In the genomic region with DNA sequence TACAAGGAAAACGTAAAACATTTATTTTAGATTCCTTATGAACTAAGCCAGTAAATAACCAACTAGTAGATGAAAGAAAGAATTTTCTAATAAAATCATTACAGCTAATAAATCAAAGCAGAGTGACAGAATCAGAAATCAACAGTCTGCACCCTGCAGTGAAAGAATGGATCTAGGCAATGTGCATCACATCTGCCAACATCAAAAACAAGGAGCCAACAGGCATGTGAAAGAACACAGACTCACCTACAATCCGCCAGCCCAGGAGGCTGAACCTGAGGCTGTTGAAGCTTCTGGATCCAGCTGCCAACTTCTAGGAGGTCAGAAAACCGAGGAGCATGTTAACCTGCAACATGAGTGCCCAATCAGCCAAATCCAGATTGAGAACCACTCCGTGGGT, we compare ENCODE assay signal across 28 cellular contexts.
"Had no signal": no experiment of that assay in that cellular context is flagged by ENCODE, and none has a peak within 500 bp of the region (broad histone marks: within the 10 kb centered on the region; RNA-seq: fewer than 3 reads in every experiment).

No MANE protein-coding gene starts in this region.

- H3K9me3 Mint-ChIP-seq: stimulated activated effector memory CD8-positive, alpha-beta T cell treated with anti-CD3 and anti-CD28 coated beads, Interleukin-12 subunit alpha, Interleukin-12 subunit beta, amount 100 ng/mL, for 72 hours; stimulated activated memory B cell treated with anti-CD40 and anti-IgM and Interleukin-4, amounts not matched to agents 10 μg/mL and 1 μg/mL and 100 μg/mL, for 72 hours; type B pancreatic cell had no signal

- ATAC-seq: stimulated activated effector memory CD8-positive, alpha-beta T cell treated with anti-CD3 and anti-CD28 coated beads, Interleukin-12 subunit alpha, Interleukin-12 subunit beta, amount 100 ng/mL, for 72 hours; stimulated activated memory B cell treated with anti-CD40 and anti-IgM and Interleukin-4, amounts not matched to agents 10 μg/mL and 1 μg/mL and 100 μg/mL, for 72 hours; stimulated activated naive B cell treated with anti-CD40 and anti-IgM and Interleukin-4, amounts not matched to agents 10 μg/mL and 1 μg/mL and 100 μg/mL, for 72 hours; stimulated activated naive CD8-positive, alpha-beta T cell treated with anti-CD3 and anti-CD28 coated beads, Interleukin-15, amount 100 ng/mL, for 72 hours; stimulated activated naive CD8-positive, alpha-beta T cell treated with anti-CD3 and anti-CD28 coated beads, Interleukin-15, Interleukin-2, amounts not matched to agents 100 U/mL and 50 U/mL, for 24 hours; upper lobe of right lung had no signal

- H3K36me3 ChIP-seq: stomach, suprapubic skin, thoracic aorta, thyroid gland, tibial artery, tibial nerve, transverse colon, upper lobe of left lung, upper lobe of right lung, uterus, vagina had no signal

- H3K4me3 ChIP-seq: stomach, suprapubic skin, testis, thoracic aorta, thyroid gland, tibial artery, tibial nerve, transverse colon, upper lobe of left lung, upper lobe of right lung, uterus, vagina had no signal

- H3K27me3 ChIP-seq: stomach, suprapubic skin, testis, thyroid gland, tibial artery, tibial nerve, transverse colon, upper lobe of left lung, upper lobe of right lung, uterus, vagina had no signal

- FAIRE-seq: urothelium cell line had no signal

- H3K4me1 ChIP-seq: stomach, suprapubic skin, testis, thyroid gland, tibial artery, upper lobe of left lung, upper lobe of right lung, uterus had no signal

- H3K9me3 ChIP-seq: suprapubic skin, testis, thoracic aorta, thyroid gland, tibial artery, transverse colon, upper lobe of right lung, uterus, vagina had no signal

- DNase-seq: stimulated activated CD4-positive, alpha-beta T cell treated with anti-CD3 and anti-CD28 coated beads, Interleukin-2, amount 100 ng/mL, for 48 hours; stimulated activated CD4-positive, alpha-beta T cell treated with anti-CD3 and anti-CD28 coated beads, Interleukin-4, amount 100 ng/mL, for 1 hour; stimulated activated CD4-positive, alpha-beta T cell treated with anti-CD3 and anti-CD28 coated beads, Interleukin-4, amount 100 ng/mL, for 24 hours; stimulated activated CD4-positive, alpha-beta T cell treated with anti-CD3 and anti-CD28 coated beads, Interleukin-4, amount 100 ng/mL, for 4 hours; stimulated activated CD8-positive, alpha-beta memory T cell treated with anti-CD3 and anti-CD28 coated beads, Interleukin-4, amount 100 ng/mL, for 48 hours; stimulated activated naive B cell treated with anti-CD40 and anti-IgM and Interleukin-4, amounts not matched to agents 10 μg/mL and 1 μg/mL and 100 μg/mL, for 72 hours; stimulated activated naive CD4-positive, alpha-beta T cell; stimulated activated naive CD4-positive, alpha-beta T cell treated with Interleukin-2 at 50 U/mL for 16 hours; stimulated activated naive CD8-positive, alpha-beta T cell treated with anti-CD3 and anti-CD28 coated beads, Interleukin-15, amount 100 ng/mL, for 72 hours; stimulated activated naive CD8-positive, alpha-beta T cell treated with anti-CD3 and anti-CD28 coated beads, Interleukin-15, Interleukin-2, amounts not matched to agents 100 U/mL and 50 U/mL, for 24 hours; stomach; testis; thyroid gland; tibial artery; transverse colon; trophoblast cell; upper lobe of left lung; upper lobe of right lung; uterus had no signal

- H3K4me1 Mint-ChIP-seq: stimulated activated effector memory CD8-positive, alpha-beta T cell treated with anti-CD3 and anti-CD28 coated beads, Interleukin-12 subunit alpha, Interleukin-12 subunit beta, amount 100 ng/mL, for 72 hours; stimulated activated memory B cell treated with anti-CD40 and anti-IgM and Interleukin-4, amounts not matched to agents 10 μg/mL and 1 μg/mL and 100 μg/mL, for 72 hours; stimulated activated naive B cell treated with anti-CD40 and anti-IgM and Interleukin-4, amounts not matched to agents 10 μg/mL and 1 μg/mL and 100 μg/mL, for 72 hours; stimulated activated naive CD8-positive, alpha-beta T cell treated with anti-CD3 and anti-CD28 coated beads, Interleukin-15, amount 100 ng/mL, for 72 hours had no signal

- H3K4me3 Mint-ChIP-seq: stimulated activated effector memory CD8-positive, alpha-beta T cell treated with anti-CD3 and anti-CD28 coated beads, Interleukin-12 subunit alpha, Interleukin-12 subunit beta, amount 100 ng/mL, for 72 hours; stimulated activated memory B cell treated with anti-CD40 and anti-IgM and Interleukin-4, amounts not matched to agents 10 μg/mL and 1 μg/mL and 100 μg/mL, for 72 hours; stimulated activated naive B cell treated with anti-CD40 and anti-IgM and Interleukin-4, amounts not matched to agents 10 μg/mL and 1 μg/mL and 100 μg/mL, for 72 hours; stimulated activated naive CD8-positive, alpha-beta T cell treated with anti-CD3 and anti-CD28 coated beads, Interleukin-15, amount 100 ng/mL, for 72 hours; stimulated activated naive CD8-positive, alpha-beta T cell treated with anti-CD3 and anti-CD28 coated beads, Interleukin-15, Interleukin-2, amounts not matched to agents 100 ng/mL and 50 ng/mL, for 24 hours; type B pancreatic cell had no signal

- H3K36me3 Mint-ChIP-seq: stimulated activated effector memory CD8-positive, alpha-beta T cell treated with anti-CD3 and anti-CD28 coated beads, Interleukin-12 subunit alpha, Interleukin-12 subunit beta, amount 100 ng/mL, for 72 hours; stimulated activated memory B cell treated with anti-CD40 and anti-IgM and Interleukin-4, amounts not matched to agents 10 μg/mL and 1 μg/mL and 100 μg/mL, for 72 hours; type B pancreatic cell had no signal

- H3K27ac Mint-ChIP-seq: stimulated activated effector memory CD8-positive, alpha-beta T cell treated with anti-CD3 and anti-CD28 coated beads, Interleukin-12 subunit alpha, Interleukin-12 subunit beta, amount 100 ng/mL, for 72 hours; stimulated activated memory B cell treated with anti-CD40 and anti-IgM and Interleukin-4, amounts not matched to agents 10 μg/mL and 1 μg/mL and 100 μg/mL, for 72 hours; stimulated activated naive B cell treated with anti-CD40 and anti-IgM and Interleukin-4, amounts not matched to agents 10 μg/mL and 1 μg/mL and 100 μg/mL, for 72 hours; stimulated activated naive CD8-positive, alpha-beta T cell treated with anti-CD3 and anti-CD28 coated beads, Interleukin-15, amount 100 ng/mL, for 72 hours; stimulated activated naive CD8-positive, alpha-beta T cell treated with anti-CD3 and anti-CD28 coated beads, Interleukin-15, Interleukin-2, amounts not matched to agents 100 ng/mL and 50 ng/mL, for 24 hours; type B pancreatic cell had no signal

- H3K27ac ChIP-seq: stomach, suprapubic skin, testis, thoracic aorta, thyroid gland, tibial artery, transverse colon, upper lobe of left lung, upper lobe of right lung, uterus, vagina had no signal
